Comparison of ENCODE assay signal across 22 cellular contexts in genomic region chr1:229190057-229190590, GRCh38.
"Had no signal": no experiment of that assay in that cellular context is flagged by ENCODE, and none has a peak within 500 bp of the region (broad histone marks: within the 10 kb centered on the region; RNA-seq: fewer than 3 reads in every experiment).

No MANE protein-coding gene starts in this region.

- H3K27ac ChIP-seq: adrenal gland, ascending aorta, brain microvascular endothelial cell, heart right ventricle, lower lobe of right lung, parathyroid adenoma, tibial artery had no signal

- H3K9me3 ChIP-seq: adrenal gland, ascending aorta, heart right ventricle, lower lobe of right lung, tibial artery had no signal

- ATAC-seq: activated T-cell treated with anti-CD3 and anti-CD28 coated beads, Interleukin-2, amount 50 U/mL, for 4 hours; heart right ventricle; left lobe of liver; lower lobe of right lung; right cardiac atrium had no signal

- H3K79me2 ChIP-seq: parathyroid adenoma had no signal

- DNase-seq: activated CD8-positive, alpha-beta memory T cell treated with anti-CD3 and anti-CD28 coated beads, Interleukin-2, amount 50 U/mL, for 48 hours; activated naive CD4-positive, alpha-beta T cell; activated T-cell treated with anti-CD3 and anti-CD28 coated beads, Interleukin-2, amount 50 U/mL, for 4 hours; adrenal gland; brain microvascular endothelial cell; central memory CD4-positive, alpha-beta T cell; dermis blood vessel endothelial cell; effector CD8-positive, alpha-beta T cell; heart right ventricle; immature natural killer cell; lower lobe of right lung; naive B cell; nucleus accumbens; right cardiac atrium; stimulated activated CD4-positive, alpha-beta T cell treated with anti-CD3 and anti-CD28 coated beads, Interleukin-12 subunit alpha, Interleukin-12 subunit beta, amount 100 ng/mL, for 4 hours; stimulated activated CD4-positive, alpha-beta T cell treated with anti-CD3 and anti-CD28 coated beads, Interleukin-4, amount 100 ng/mL, for 4 hours; substantia nigra; T-helper 9 cell; tibial artery had no signal

- H3K9ac ChIP-seq: parathyroid adenoma had no signal

- H3K36me3 ChIP-seq: adrenal gland, ascending aorta, brain microvascular endothelial cell, heart right ventricle, lower lobe of right lung, tibial artery had no signal

- H3K4me3 ChIP-seq: adrenal gland, ascending aorta, heart right ventricle, lower lobe of right lung, tibial artery had no signal

- H3K27me3 ChIP-seq: adrenal gland, ascending aorta, brain microvascular endothelial cell, tibial artery had no signal

- H3K4me1 ChIP-seq: ascending aorta, parathyroid adenoma, tibial artery had no signal

- H2AFZ ChIP-seq: parathyroid adenoma had no signal
